Comparison of ENCODE assay signal across 13 cellular contexts in genomic region chr12:21439347-21439746, GRCh38. TPM values are rescaled to one million over a fixed set of nuclear protein-coding genes. Genes with fewer than 3 reads are reported as not detected.
DNase-seq lines count a peak whose midpoint lies in the region; ATAC-seq lines count a peak whose summit lies in the region.
"Had no signal": no experiment of that assay in that cellular context is flagged by ENCODE, and none has a peak within 500 bp of the region (broad histone marks: within the 10 kb centered on the region; RNA-seq: fewer than 3 reads in every experiment).

No MANE protein-coding gene starts in this region.

- H3K27me3 Mint-ChIP-seq in activated naive CD4-positive, alpha-beta T cell treated with anti-CD3 and anti-CD28 coated beads, Interleukin-2, amount 10 ng/mL, durations not matched to agents 7 days and 5 days = peaks cover 16% of the 10 kb centered on the region
- H3K27me3 Mint-ChIP-seq in T-cell = no peaks in the 10 kb centered on the region
- H3K27me3 Mint-ChIP-seq in stimulated activated memory B cell treated with anti-CD40 and anti-IgM and Interleukin-4, amounts not matched to agents 10 μg/mL and 1 μg/mL and 100 μg/mL, for 72 hours = no peaks in the 10 kb centered on the region

- ATAC-seq in T-cell (replicated peaks in 1 of 4) = no peak
- no peak for ATAC-seq in stimulated activated memory B cell treated with anti-CD40 and anti-IgM and Interleukin-4, amounts not matched to agents 10 μg/mL and 1 μg/mL and 100 μg/mL, for 72 hours
- no peak for ATAC-seq in GM18870 (IDR thresholded peaks at IDR 0.05; ENCODE audit: unreplicated experiment)

- peaks cover 37% of the 10 kb centered on the region for H3K36me3 Mint-ChIP-seq in activated naive CD4-positive, alpha-beta T cell treated with anti-CD3 and anti-CD28 coated beads, Interleukin-2, amount 10 ng/mL, durations not matched to agents 7 days and 5 days
- peaks cover 24% of the 10 kb centered on the region for H3K36me3 Mint-ChIP-seq in T-cell
- H3K36me3 Mint-ChIP-seq in stimulated activated memory B cell treated with anti-CD40 and anti-IgM and Interleukin-4, amounts not matched to agents 10 μg/mL and 1 μg/mL and 100 μg/mL, for 72 hours = peaks cover 22% of the 10 kb centered on the region

- no peak overlapping the region for H3K27ac ChIP-seq in effector memory CD4-positive, alpha-beta T cell (ENCODE audit: insufficient read depth, low read length, poor library complexity, severe bottlenecking)
- H3K27ac ChIP-seq: pancreas, thyroid gland had no signal

- peaks cover 13% of the 10 kb centered on the region for H3K36me3 ChIP-seq in effector memory CD4-positive, alpha-beta T cell (ENCODE audit: control insufficient read depth, insufficient read depth, low read length)
- H3K36me3 ChIP-seq: pancreas had no signal

- H3K9me3 Mint-ChIP-seq in activated naive CD4-positive, alpha-beta T cell treated with anti-CD3 and anti-CD28 coated beads, Interleukin-2, amount 10 ng/mL, durations not matched to agents 7 days and 5 days = no peaks in the 10 kb centered on the region
- H3K9me3 Mint-ChIP-seq in T-cell = no peaks in the 10 kb centered on the region
- H3K9me3 Mint-ChIP-seq in stimulated activated memory B cell treated with anti-CD40 and anti-IgM and Interleukin-4, amounts not matched to agents 10 μg/mL and 1 μg/mL and 100 μg/mL, for 72 hours = no peaks in the 10 kb centered on the region

- H3K27ac Mint-ChIP-seq in activated naive CD4-positive, alpha-beta T cell treated with anti-CD3 and anti-CD28 coated beads, Interleukin-2, amount 10 ng/mL, durations not matched to agents 7 days and 5 days = no peak overlapping the region
- peak overlapping the region; percentile 96 to 97 for H3K27ac Mint-ChIP-seq in T-cell
- H3K27ac Mint-ChIP-seq in stimulated activated memory B cell treated with anti-CD40 and anti-IgM and Interleukin-4, amounts not matched to agents 10 μg/mL and 1 μg/mL and 100 μg/mL, for 72 hours = peak overlapping the region; percentile 99

- peak overlapping the region; percentile 93 for H3K4me3 Mint-ChIP-seq in activated naive CD4-positive, alpha-beta T cell treated with anti-CD3 and anti-CD28 coated beads, Interleukin-2, amount 10 ng/mL, durations not matched to agents 7 days and 5 days
- peak overlapping the region; percentile 95 to 98 (median 96) for H3K4me3 Mint-ChIP-seq in T-cell
- H3K4me3 Mint-ChIP-seq in stimulated activated memory B cell treated with anti-CD40 and anti-IgM and Interleukin-4, amounts not matched to agents 10 μg/mL and 1 μg/mL and 100 μg/mL, for 72 hours = peak overlapping the region; percentile 98

- H3K27me3 ChIP-seq in effector memory CD4-positive, alpha-beta T cell (replicated peaks; ENCODE audit: control insufficient read depth, insufficient read depth, low read length, poor library complexity, severe bottlenecking) = no peaks in the 10 kb centered on the region
- H3K27me3 ChIP-seq: MG63, pancreas, thyroid gland had no signal

- peaks cover 4% of the 10 kb centered on the region for H3K4me1 ChIP-seq in effector memory CD4-positive, alpha-beta T cell (ENCODE audit: control insufficient read depth, insufficient read depth, low read length, poor library complexity, severe bottlenecking)
- H3K4me1 ChIP-seq: thyroid gland had no signal

- POLR2A ChIA-PET in T-cell (lab: Charles Lee) = no interaction called here

- CTCF ChIA-PET in activated naive CD4-positive, alpha-beta T cell treated with anti-CD3 and anti-CD28 coated beads, Interleukin-2, amount 10 ng/mL, durations not matched to agents 7 days and 5 days (lab: Charles Lee) = interaction anchor here (1.7 kb wide), 1 partner anchor 12 kb away, joined by 3 read pairs; no protein-coding TSS in a partner anchor
- CTCF ChIA-PET in T-cell (lab: Charles Lee) = no interaction called here

- peaks cover 42% of the 10 kb centered on the region for H3K4me1 Mint-ChIP-seq in activated naive CD4-positive, alpha-beta T cell treated with anti-CD3 and anti-CD28 coated beads, Interleukin-2, amount 10 ng/mL, durations not matched to agents 7 days and 5 days
- H3K4me1 Mint-ChIP-seq in T-cell = peaks cover 46 to 57% (median 53%) of the 10 kb centered on the region in 3 donors
- H3K4me1 Mint-ChIP-seq in stimulated activated memory B cell treated with anti-CD40 and anti-IgM and Interleukin-4, amounts not matched to agents 10 μg/mL and 1 μg/mL and 100 μg/mL, for 72 hours = peaks cover 38% of the 10 kb centered on the region

- no peak for DNase-seq in activated naive CD4-positive, alpha-beta T cell treated with anti-CD3 and anti-CD28 coated beads, Interleukin-2, amount 10 ng/mL, durations not matched to agents 7 days and 5 days
- no peak for DNase-seq in activated naive CD4-positive, alpha-beta T cell treated with anti-CD3 and anti-CD28 coated beads, Interleukin-2, amount 50 U/mL, for 16 hours
- no peak for DNase-seq in T-cell
- DNase-seq in effector memory CD4-positive, alpha-beta T cell = no peak
- DNase-seq in NCI-H1092 treated with DMSO at 0.1 percent for 48 hours (lab: John Stamatoyannopoulos, UW) = no peak
- DNase-seq in dermis blood vessel endothelial cell = no peak
- DNase-seq: aorta, MG63, NCI-H2081 treated with DMSO at 0.1 percent for 48 hours, pancreas, thyroid gland had no signal

- H3K9me3 ChIP-seq in effector memory CD4-positive, alpha-beta T cell (ENCODE audit: control insufficient read depth, low read length) = no peaks in the 10 kb centered on the region
- H3K9me3 ChIP-seq: MG63, pancreas, thyroid gland had no signal

- H3K4me3 ChIP-seq in effector memory CD4-positive, alpha-beta T cell (ENCODE audit: insufficient read depth, low read depth, low read length, poor library complexity, severe bottlenecking) = peak overlapping the region; percentile 74

RNA-seq across cellular contexts. Expression of gene PYROXD1, which starts 1.9 kb away (rescaled TPM):
- total RNA-seq in T-cell (10 to 100 TPM; 33.2 to 58.4 (median 42.4) TPM), dermis blood vessel endothelial cell (7.0 and 15.0 TPM in 2 replicates)
